ENCODE assay signal across 12 cellular contexts in the genomic region with DNA sequence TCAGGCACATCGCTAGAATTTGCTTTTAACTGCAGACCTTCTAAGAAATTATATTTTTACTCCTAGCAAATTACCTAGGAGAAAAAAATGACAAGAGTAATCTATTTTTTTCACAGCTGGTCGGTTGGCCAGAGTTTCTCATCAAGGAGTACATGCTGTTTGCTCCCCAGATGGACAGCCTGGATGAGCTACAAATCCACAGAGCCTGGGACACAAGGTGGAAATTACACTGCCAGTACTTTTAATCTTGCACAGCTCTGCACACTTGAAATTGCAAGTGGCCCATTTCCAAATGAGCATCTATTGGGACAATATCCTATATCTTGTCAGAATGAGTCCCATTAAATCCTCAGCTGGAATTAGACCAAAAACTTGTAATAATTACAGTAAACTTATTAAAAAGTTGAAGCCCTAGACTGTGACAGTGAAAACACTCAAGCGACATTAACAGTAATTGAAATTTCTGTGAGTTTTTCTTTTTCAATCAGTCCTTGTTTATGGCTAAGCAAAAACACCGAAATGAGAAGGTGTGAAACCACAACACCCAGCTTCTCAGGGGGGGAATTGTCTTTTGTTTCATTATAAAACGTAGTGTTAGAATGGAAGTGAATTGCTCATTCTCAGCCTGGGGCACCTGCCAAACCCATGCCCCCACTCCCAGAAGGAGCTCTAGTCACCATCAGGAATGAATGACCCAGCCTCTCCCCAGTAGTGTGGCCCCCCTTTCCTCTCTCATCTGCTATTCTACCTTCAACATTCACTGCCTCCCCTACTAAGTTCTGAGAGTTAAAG.
DNase-seq lines count a peak whose midpoint lies in the region; ATAC-seq and TF ChIP-seq lines count a peak whose summit lies in the region.
"Had no signal": no experiment of that assay in that cellular context is flagged by ENCODE, and none has a peak within 500 bp of the region (broad histone marks: within the 10 kb centered on the region; RNA-seq: fewer than 3 reads in every experiment).

No MANE protein-coding gene starts in this region.

- H3K27me3 ChIP-seq in foreskin keratinocyte (no peaks in the 10 kb centered on the region), hepatocyte (no peaks in the 10 kb centered on the region), aorta (ENCODE audit: control insufficient read depth in 1 of 2, insufficient read depth in 2 of 2, low read length in 1 of 2) (peaks cover 0 to 2% of the 10 kb centered on the region in 2 donors)
- H3K27me3 ChIP-seq: upper lobe of left lung had no signal

- H4K20me1 ChIP-seq in hepatocyte (ENCODE audit: insufficient read depth, poor library complexity, severe bottlenecking), result no peaks in the 10 kb centered on the region

- H3K9me3 ChIP-seq in hepatocyte (ENCODE audit: low read depth) (no peaks in the 10 kb centered on the region), aorta (ENCODE audit: control insufficient read depth, low read length) (no peaks in the 10 kb centered on the region)

- WGBS in hepatocyte (ENCODE audit: low lambda C conversion rate, missing lambda C conversion rate), result 59% methylated on average over 5 of the region's 5 CpGs
- WGBS in aorta, 2 donors, result 63 to 68% methylated on average over 5 of the region's 5 CpGs

- H3K4me2 ChIP-seq in hepatocyte, result no peak overlapping the region

- H3K36me3 ChIP-seq in hepatocyte (replicated peaks; ENCODE audit: insufficient read depth, low read depth), result no peaks in the 10 kb centered on the region
- no peaks in the 10 kb centered on the region for H3K36me3 ChIP-seq in aorta (ENCODE audit: control insufficient read depth in 1 of 2, insufficient read depth in 2 of 2, low read length in 1 of 2)
- H3K36me3 ChIP-seq: upper lobe of left lung had no signal

- H3K4me3 ChIP-seq in hepatocyte (no peak overlapping the region), aorta (ENCODE audit: low read length in 2 of 2) (no peak overlapping the region)
- H3K4me3 ChIP-seq: upper lobe of left lung had no signal

- peak; percentile 63 for ATAC-seq in GM21360 (IDR thresholded peaks at IDR 0.05; ENCODE audit: unreplicated experiment)
- peak; percentile 95 for ATAC-seq in HG03442 (IDR thresholded peaks at IDR 0.05; ENCODE audit: unreplicated experiment)
- peak; percentile 63 for ATAC-seq in foreskin keratinocyte
- no peak for ATAC-seq in aorta (ENCODE audit: low FRiP score)

- no peaks in the 10 kb centered on the region for H3K9me2 ChIP-seq in hepatocyte (replicated peaks; ENCODE audit: insufficient read depth)

- intact Hi-C loops in aorta (cut with DNase I), result no loop called here

- no peak for TF ChIP-seq CTCF in foreskin keratinocyte (conservative IDR thresholded peaks at IDR 0.05)
- TF ChIP-seq CTCF in hepatocyte (IDR thresholded peaks at IDR 0.05; ENCODE audit: poor library complexity), result no peak

- no peak overlapping the region for H2AFZ ChIP-seq in hepatocyte

- peaks cover 22% of the 10 kb centered on the region for H3K4me1 ChIP-seq in foreskin keratinocyte
- no peaks in the 10 kb centered on the region for H3K4me1 ChIP-seq in hepatocyte (ENCODE audit: insufficient read depth)
- no peaks in the 10 kb centered on the region for H3K4me1 ChIP-seq in aorta (ENCODE audit: control insufficient read depth in 1 of 2, insufficient read depth in 2 of 2, low read length in 2 of 2)

- peak; percentile 22 to 67 for DNase-seq in NCI-H524 (lab: John Stamatoyannopoulos, UW)
- DNase-seq in NCI-H524 treated with DMSO at 0.1 percent for 48 hours (lab: John Stamatoyannopoulos, UW), result no peak
- DNase-seq in foreskin keratinocyte, result no peak
- DNase-seq in hepatocyte (ENCODE audit: low spot score), result no peak
- DNase-seq in aorta, result no peak
- no peak for DNase-seq in DMS 273 treated with DMSO at 0.1 percent for 48 hours (lab: John Stamatoyannopoulos, UW)
- DNase-seq: EL, NCI-H2227 treated with DMSO at 0.1 percent for 48 hours, upper lobe of left lung had no signal

- H3K79me2 ChIP-seq in hepatocyte, result no peaks in the 10 kb centered on the region

- H3K27ac ChIP-seq in foreskin keratinocyte (no peak overlapping the region), hepatocyte (no peak overlapping the region), aorta (ENCODE audit: low read depth in 1 of 2, low read length in 2 of 2) (no peak overlapping the region)
- H3K27ac ChIP-seq: 22Rv1 had no signal

Comparison
In these comparisons a context has a peak if more than half of its experiments do, and no peak if none do; other contexts are left out.
1. DNase-seq: peak in NCI-H524 (2 of 2); none in NCI-H524 treated with DMSO at 0.1 percent for 48 hours (single experiment), foreskin keratinocyte (0 of 2), hepatocyte (single experiment), aorta (0 of 2) and DMS 273 treated with DMSO at 0.1 percent for 48 hours (single experiment).